In genomic region chr6:159170333-159170672, GRCh38 we compare ENCODE assay signal across 9 cellular contexts. TPM values are rescaled to one million over a fixed set of nuclear protein-coding genes. Genes with fewer than 3 reads are reported as not detected.
DNase-seq lines count a peak whose midpoint lies in the region; ATAC-seq, FAIRE-seq and TF ChIP-seq lines count a peak whose summit lies in the region.
"Had no signal": no experiment of that assay in that cellular context is flagged by ENCODE, and none has a peak within 500 bp of the region (broad histone marks: within the 10 kb centered on the region; RNA-seq: fewer than 3 reads in every experiment).

No MANE protein-coding gene starts in this region.

- no peaks in the 10 kb centered on the region for H4K20me1 ChIP-seq in astrocyte (ENCODE audit: insufficient read depth, low read length)

- no peak overlapping the region for H2AK5ac ChIP-seq in mesenchymal stem cell (ENCODE audit: low read length, severe bottlenecking)

- H2AFZ ChIP-seq in astrocyte (ENCODE audit: low read depth, low read length) = peak overlapping the region; percentile 74
- no peak overlapping the region for H2AFZ ChIP-seq in mesenchymal stem cell (ENCODE audit: low read depth, low read length)

- no peaks in the 10 kb centered on the region for H3K79me2 ChIP-seq in astrocyte (ENCODE audit: insufficient read depth, low read length)

- peaks cover 2% of the 10 kb centered on the region for H3K36me3 Mint-ChIP-seq in astrocyte (ENCODE audit: low read depth, unreplicated experiment)

- H4K8ac ChIP-seq in mesenchymal stem cell (ENCODE audit: low read length) = no peak overlapping the region

- TF ChIP-seq CTCF in cardiac muscle cell (IDR thresholded peaks at IDR 0.05; ENCODE audit: low read depth, low read length) (no peak), astrocyte (IDR thresholded peaks at IDR 0.05; ENCODE audit: insufficient read depth, low read depth, low read length) (no peak), transverse colon (IDR thresholded peaks at IDR 0.05) (no peak)

- no peak overlapping the region for H3K23ac ChIP-seq in mesenchymal stem cell (ENCODE audit: low read length in 2 of 2)

- no peak for TF ChIP-seq POLR2A in transverse colon (IDR thresholded peaks at IDR 0.05)

- H4K91ac ChIP-seq in mesenchymal stem cell (ENCODE audit: low read length) = no peak overlapping the region

- in situ Hi-C loops in transverse colon (cut with MboI; ENCODE audit: low pct_ligation_motif_present in 1 of 4, low pct_unique_long_range_greater_than_20kb in 1 of 4, low sequenced_read_pairs in 3 of 4) = loop anchor here in 2 of 4 donors (10.0 to 25.0 kb wide), 2 partner anchors 474 to 767 kb away; no protein-coding TSS in a partner anchor

- no peaks in the 10 kb centered on the region for H3K79me1 ChIP-seq in mesenchymal stem cell (replicated peaks; ENCODE audit: low read length, poor library complexity, severe bottlenecking)

- peaks cover 46% of the 10 kb centered on the region for H3K27me3 Mint-ChIP-seq in astrocyte (ENCODE audit: low read depth, unreplicated experiment)

- no peak for TF ChIP-seq EP300 in transverse colon (IDR thresholded peaks at IDR 0.05; ENCODE audit: low read depth)

- H2BK120ac ChIP-seq in mesenchymal stem cell (ENCODE audit: low read depth, low read length) = no peak overlapping the region

- intact Hi-C loops in Right ventricle myocardium superior (cut with DNase I) (no loop called here), transverse colon (cut with DNase I; ENCODE audit: low total_unique reads) (no loop called here)

- H3K4me2 ChIP-seq in astrocyte (ENCODE audit: low read length) (peak overlapping the region; percentile 86), mesenchymal stem cell (ENCODE audit: low read length, poor library complexity, severe bottlenecking) (peak overlapping the region; percentile 80)

- H3K4me3 Mint-ChIP-seq in astrocyte (ENCODE audit: unreplicated experiment) = peak overlapping the region; percentile 86

- no peak overlapping the region for H2BK12ac ChIP-seq in mesenchymal stem cell (ENCODE audit: low read length in 2 of 2)

- no peak overlapping the region for H3K18ac ChIP-seq in mesenchymal stem cell (ENCODE audit: low read depth in 1 of 2, low read length in 2 of 2)

- H3K36me3 ChIP-seq in cardiac muscle cell = no peaks in the 10 kb centered on the region
- H3K36me3 ChIP-seq in astrocyte (ENCODE audit: insufficient read depth, low read length) = no peaks in the 10 kb centered on the region
- no peaks in the 10 kb centered on the region for H3K36me3 ChIP-seq in mesenchymal stem cell (ENCODE audit: control insufficient read depth in 1 of 2, insufficient read depth in 2 of 2, low read depth in 1 of 2, low read length in 2 of 2)
- H3K36me3 ChIP-seq in transverse colon = no peaks in the 10 kb centered on the region

- H3K9me3 ChIP-seq in cardiac muscle cell (ENCODE audit: low read depth) (no peaks in the 10 kb centered on the region), astrocyte (ENCODE audit: insufficient read depth, low read depth, low read length) (no peaks in the 10 kb centered on the region), mesenchymal stem cell (ENCODE audit: control insufficient read depth, low read length) (no peaks in the 10 kb centered on the region), transverse colon (no peaks in the 10 kb centered on the region)

- H3K27me3 ChIP-seq in cardiac muscle cell (peaks cover 99% of the 10 kb centered on the region), astrocyte (ENCODE audit: insufficient read depth, low read length) (peaks cover 31% of the 10 kb centered on the region), mesenchymal stem cell (ENCODE audit: control insufficient read depth in 1 of 2, insufficient read depth in 1 of 2, low read length in 2 of 2) (peaks cover 14 to 58% of the 10 kb centered on the region in 2 experiments), transverse colon (peaks cover 91% of the 10 kb centered on the region)

- H2BK5ac ChIP-seq in mesenchymal stem cell (ENCODE audit: low read depth, low read length, poor library complexity, severe bottlenecking) = no peak overlapping the region

- DNase-seq in cardiac muscle cell (ENCODE audit: low read depth in 1 of 2, low spot score in 1 of 2) (no peak), Right ventricle myocardium superior (no peak), astrocyte (ENCODE audit: low read depth) (peak; percentile 48), mesenchymal stem cell (no peak), transverse colon (no peak), RKO (ENCODE audit: low spot score) (no peak), kidney tubule cell (ENCODE audit: low spot score) (no peak)

- peak overlapping the region; percentile 53 for H3K27ac Mint-ChIP-seq in astrocyte (ENCODE audit: unreplicated experiment)

- no peak overlapping the region for H3K27ac ChIP-seq in cardiac muscle cell
- no peak overlapping the region for H3K27ac ChIP-seq in astrocyte (ENCODE audit: low read depth, low read length)
- H3K27ac ChIP-seq in mesenchymal stem cell (ENCODE audit: low read length, poor library complexity, severe bottlenecking) = no peak overlapping the region
- H3K27ac ChIP-seq in transverse colon = no peak overlapping the region

- H3K9me3 Mint-ChIP-seq in astrocyte (ENCODE audit: unreplicated experiment) = peaks cover 5% of the 10 kb centered on the region

- H3K4me3 ChIP-seq in cardiac muscle cell = peak overlapping the region; percentile 25
- peak overlapping the region; percentile 54 for H3K4me3 ChIP-seq in astrocyte (ENCODE audit: insufficient read depth, low read depth, low read length)
- peak overlapping the region in 1 of 2 experiments; percentile 84 for H3K4me3 ChIP-seq in mesenchymal stem cell (ENCODE audit: insufficient read depth in 1 of 2, low read depth in 1 of 2, low read length in 2 of 2)
- H3K4me3 ChIP-seq in transverse colon = peak overlapping the region in 3 of 4 donors; percentile 18 to 44 (median 37)

- H3K9ac ChIP-seq in astrocyte (ENCODE audit: low read length) = peak overlapping the region; percentile 71
- peak overlapping the region; percentile 68 for H3K9ac ChIP-seq in mesenchymal stem cell (ENCODE audit: low read length)

- H3K4me1 ChIP-seq in cardiac muscle cell (ENCODE audit: low read depth) (no peaks in the 10 kb centered on the region), astrocyte (ENCODE audit: insufficient read depth, low read length) (peaks cover 21% of the 10 kb centered on the region), mesenchymal stem cell (ENCODE audit: control insufficient read depth, insufficient read depth, low read depth, low read length) (peaks cover 14% of the 10 kb centered on the region), transverse colon (peaks cover 0 to 18% (median 11%) of the 10 kb centered on the region in 4 donors)

- WGBS in mesenchymal stem cell = 12% methylated on average over 7 of the region's 7 CpGs
- 0 to 9% methylated on average over 1 to 7 of the region's 7 CpGs for WGBS in transverse colon (ENCODE audit: low coverage in 1 of 2), 2 donors

- H3K4me1 Mint-ChIP-seq in astrocyte (ENCODE audit: low read depth, unreplicated experiment) = peaks cover 22% of the 10 kb centered on the region

- no peak overlapping the region for H2BK15ac ChIP-seq in mesenchymal stem cell (ENCODE audit: low read depth, poor library complexity, severe bottlenecking)

- H3K4ac ChIP-seq in mesenchymal stem cell (ENCODE audit: low read depth in 1 of 2, low read length in 2 of 2) = no peak overlapping the region

- no peak for FAIRE-seq in astrocyte (lab: Jason Lieb, UNC)

- H3K14ac ChIP-seq in mesenchymal stem cell (ENCODE audit: low read length in 2 of 2) = no peak overlapping the region

- ATAC-seq in Right ventricle myocardium superior (ENCODE audit: poor library complexity) (no peak), HG03521 (IDR thresholded peaks at IDR 0.05; ENCODE audit: unreplicated experiment) (no peak)

RNA-seq across cellular contexts. Expression of gene FNDC1, which starts 1.1 kb away (rescaled TPM):
- 0.25 and 0.30 TPM in 2 replicates for total RNA-seq in cardiac muscle cell
- polyA plus RNA-seq in cardiac muscle cell = not detected in 2 replicates
- total RNA-seq in Right ventricle myocardium superior = 1.2 TPM
- 6.3 and 8.6 TPM in 2 replicates for total RNA-seq in astrocyte
- polyA plus RNA-seq in mesenchymal stem cell (2013, experiment 1 of 2) = 0.10 TPM
- polyA plus RNA-seq in mesenchymal stem cell (2013, experiment 2 of 2) = 0.07 TPM
- 10 to 100 TPM in 1 of 4 donors, 1 to 10 TPM in 2, under 1 TPM in 1; 0.64 to 14.2 (median 2.4) TPM for total RNA-seq in transverse colon
- total RNA-seq: RPMI7951 had no signal
